26 cellular contexts compared by ENCODE assay signal in genomic region chr16:35404273-35404672, GRCh38.
"Had no signal": no experiment of that assay in that cellular context is flagged by ENCODE, and none has a peak within 500 bp of the region (broad histone marks: within the 10 kb centered on the region; RNA-seq: fewer than 3 reads in every experiment).

No MANE protein-coding gene starts in this region.

- H3K36me3 ChIP-seq: colonic mucosa, esophagus muscularis mucosa, esophagus squamous epithelium, gastrocnemius medialis, gastroesophageal sphincter, heart left ventricle, heart right ventricle had no signal

- H3K9me3 ChIP-seq: colonic mucosa, esophagus muscularis mucosa, esophagus squamous epithelium, gastrocnemius medialis, gastroesophageal sphincter, heart left ventricle had no signal

- FAIRE-seq: endothelial cell of umbilical vein had no signal

- H3K27ac ChIP-seq: colonic mucosa, coronary artery, dorsolateral prefrontal cortex, epithelial cell of prostate, esophagus muscularis mucosa, esophagus squamous epithelium, foreskin keratinocyte, gastroesophageal sphincter, heart left ventricle, heart right ventricle, hepatocyte had no signal

- H2AFZ ChIP-seq: hepatocyte had no signal

- H3K4me2 ChIP-seq: hepatocyte had no signal

- H3K4me1 ChIP-seq: colonic mucosa, esophagus muscularis mucosa, esophagus squamous epithelium, foreskin keratinocyte, gastrocnemius medialis, gastroesophageal sphincter, heart left ventricle, heart right ventricle had no signal

- H3K27me3 ChIP-seq: colonic mucosa, esophagus muscularis mucosa, esophagus squamous epithelium, foreskin keratinocyte, gastrocnemius medialis, gastroesophageal sphincter, heart left ventricle, heart right ventricle, hepatocyte had no signal

- H3K79me2 ChIP-seq: hepatocyte had no signal

- ATAC-seq: effector memory CD8-positive, alpha-beta T cell; esophagus mucosa; foreskin keratinocyte; gastrocnemius medialis; gastroesophageal sphincter; heart left ventricle; heart right ventricle had no signal

- H3K4me3 ChIP-seq: colonic mucosa, coronary artery, dorsolateral prefrontal cortex, esophagus muscularis mucosa, esophagus squamous epithelium, gastrocnemius medialis, gastroesophageal sphincter, heart left ventricle, heart right ventricle, hepatocyte had no signal

- DNase-seq: colonic mucosa; cortex of kidney; dermis blood vessel endothelial cell; dorsolateral prefrontal cortex; effector CD4-positive, alpha-beta T cell; effector CD8-positive, alpha-beta T cell; effector memory CD4-positive, alpha-beta T cell; effector memory CD8-positive, alpha-beta T cell; endodermal cell; erythroblast; esophagus squamous epithelium; foreskin fibroblast; foreskin keratinocyte; foreskin melanocyte; gastrocnemius medialis; glutamatergic neuron; head of caudate nucleus; heart left ventricle; heart right ventricle had no signal
